In genomic region chr10:96832721-96833219, GRCh38 we compare ENCODE assay signal across 8 cellular contexts. TPM values are rescaled to one million over a fixed set of nuclear protein-coding genes. Genes with fewer than 3 reads are reported as not detected.
DNase-seq lines count a peak whose midpoint lies in the region; ATAC-seq lines count a peak whose summit lies in the region.

No MANE protein-coding gene starts in this region.

- H3K4me1 ChIP-seq in HUES6 (ENCODE audit: control insufficient read depth, insufficient read depth, low read length) (peaks cover 5% of the 10 kb centered on the region; the same call in 1 of the 2 replicates), SJCRH30 (0 out of 2 replicates have a peak, but pooled peaks cover 3% of the 10 kb centered on the region)

- H3K4me3 ChIP-seq in HUES6 (ENCODE audit: low read depth, low read length) (peak overlapping the region; percentile 64), SJCRH30 (peak overlapping the region; percentile 85)

- peak; percentile 53 for ATAC-seq in GM21423 (IDR thresholded peaks at IDR 0.05; ENCODE audit: unreplicated experiment)

- peaks cover 3% of the 10 kb centered on the region; the same call in 1 of the 2 replicates for H3K36me3 ChIP-seq in HUES6 (ENCODE audit: control insufficient read depth, insufficient read depth, low read length)
- H3K36me3 ChIP-seq in SJCRH30 = no peaks in the 10 kb centered on the region

- H3K9ac ChIP-seq in HUES6 (ENCODE audit: low read length) = peak overlapping the region; percentile 74

- H3K27me3 ChIP-seq in HUES6 (ENCODE audit: control insufficient read depth, insufficient read depth, low read length) (no peaks in the 10 kb centered on the region), SJCRH30 (no peaks in the 10 kb centered on the region)

- DNase-seq in DMS79 (lab: John Stamatoyannopoulos, UW) (peak; percentile 13), SJCRH30 (peak; percentile 72 to 79), germinal center (ENCODE audit: low spot score) (peak; percentile 92), nucleus accumbens (lab: John Stamatoyannopoulos, UW) (peak in 52 of 56 donors; percentile 30 to 96 (median 86)), substantia nigra (lab: John Stamatoyannopoulos, UW) (peak in 46 of 49 donors; percentile 45 to 95 (median 85))
- DNase-seq in activated naive CD4-positive, alpha-beta T cell treated with Interleukin-2 at 50 U/mL for 16 hours = peak; percentile 87

- no peaks in the 10 kb centered on the region for H3K9me3 ChIP-seq in HUES6 (ENCODE audit: control insufficient read depth, insufficient read depth, low read depth, low read length)
- no peaks in the 10 kb centered on the region for H3K9me3 ChIP-seq in SJCRH30 (replicated peaks)

- peak overlapping the region; percentile 12; the same call in 1 of the 2 replicates for H3K27ac ChIP-seq in HUES6 (ENCODE audit: low read depth, low read length)
- peak overlapping the region; percentile 83 for H3K27ac ChIP-seq in SJCRH30
- H3K27ac ChIP-seq in substantia nigra (ENCODE audit: low read depth, low read length, poor library complexity, severe bottlenecking) = peak overlapping the region; percentile 88

RNA-seq across cellular contexts. Expression of gene LCOR, which starts 0.7 kb away (rescaled TPM):
- total RNA-seq in SJCRH30 (2014; rRNA removed; shearing (Covaris generic)) = 18.6 and 26.7 TPM in 2 replicates

Comparison
In these comparisons a context has a peak if more than half of its experiments do, and no peak if none do; other contexts are left out.
1. Peak in every context shown above with its lines: DNase-seq, ATAC-seq, H3K4me3 ChIP-seq and H3K27ac ChIP-seq.
2. DNase-seq: peak in every context shown above with its lines; median percentile 92 in germinal center; 87 in activated naive CD4-positive, alpha-beta T cell treated with Interleukin-2 at 50 U/mL for 16 hours; 86 in nucleus accumbens; 85 in substantia nigra; 76 in SJCRH30; 13 in DMS79.
3. H3K27ac ChIP-seq: peak in every context shown above with its lines; median percentile 88 in substantia nigra; 83 in SJCRH30; 12 in HUES6.